ENCODE assay signal across 8 cellular contexts in the genomic region with DNA sequence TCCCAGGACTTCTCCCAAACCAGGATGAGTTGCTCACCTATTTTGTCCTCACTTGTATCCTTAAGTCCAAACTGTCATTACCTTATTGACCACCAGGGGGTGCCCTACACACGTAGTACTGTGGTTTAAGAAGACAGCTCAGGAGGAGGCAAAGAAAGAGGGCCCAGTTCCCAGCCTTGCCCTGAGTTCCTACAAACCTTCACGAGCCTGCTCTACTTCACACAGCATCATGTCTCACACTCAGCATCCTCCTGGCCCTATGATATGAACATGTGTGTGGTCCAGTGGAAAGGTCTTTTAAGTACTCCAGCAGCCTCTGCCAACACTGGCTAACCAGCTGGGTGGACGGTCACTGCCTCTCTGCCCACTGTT. TPM values are rescaled to one million over a fixed set of nuclear protein-coding genes. Genes with fewer than 3 reads are reported as not detected.
A peak's percentile ranks its signal among the peaks of the same experiment; 100 is the strongest.
DNase-seq lines count a peak whose midpoint lies in the region; ATAC-seq and TF ChIP-seq lines count a peak whose summit lies in the region.

No MANE protein-coding gene starts in this region.

- H3K79me2 ChIP-seq in osteoblast (ENCODE audit: insufficient read depth, low read length) = peaks cover 28% of the 10 kb centered on the region

- H3K27ac ChIP-seq in foreskin keratinocyte = no peak overlapping the region
- H3K27ac ChIP-seq in osteoblast (ENCODE audit: low read depth, low read length) = no peak overlapping the region
- peak overlapping the region in 1 of 2 donors; percentile 35 for H3K27ac ChIP-seq in tibial artery

- in situ Hi-C loops in SK-MEL-5 (cut with HindIII; ENCODE audit: low pct_unique_long_range_greater_than_20kb, low sequenced_read_pairs) = no loop called here

- H3K4me2 ChIP-seq in osteoblast (ENCODE audit: insufficient read depth, low read length) = no peak overlapping the region

- H3K36me3 ChIP-seq in osteoblast (ENCODE audit: insufficient read depth, low read length) (no peaks in the 10 kb centered on the region), tibial artery (no peaks in the 10 kb centered on the region)

- peak overlapping the region; percentile 86 for H2AFZ ChIP-seq in osteoblast (ENCODE audit: low read length)

- H3K27me3 ChIP-seq in foreskin keratinocyte = no peaks in the 10 kb centered on the region
- H3K27me3 ChIP-seq in osteoblast (ENCODE audit: insufficient read depth, low read length) = no peaks in the 10 kb centered on the region
- H3K27me3 ChIP-seq in tibial artery = no peaks in the 10 kb centered on the region

- H3K4me3 ChIP-seq in osteoblast (ENCODE audit: insufficient read depth, low read length) (no peak overlapping the region), tibial artery (no peak overlapping the region)

- H3K9me3 ChIP-seq in osteoblast (ENCODE audit: low read depth, low read length) (no peaks in the 10 kb centered on the region), tibial artery (no peaks in the 10 kb centered on the region)

- no peaks in the 10 kb centered on the region for H3K4me1 ChIP-seq in foreskin keratinocyte
- H3K4me1 ChIP-seq in osteoblast (ENCODE audit: insufficient read depth, low read length) = peaks cover 13% of the 10 kb centered on the region
- peaks cover 5 to 24% (median 23%) of the 10 kb centered on the region in 4 donors for H3K4me1 ChIP-seq in tibial artery

- TF ChIP-seq CTCF in foreskin keratinocyte (conservative IDR thresholded peaks at IDR 0.05) = peak; percentile 90
- peak; percentile 86 for TF ChIP-seq CTCF in osteoblast (IDR thresholded peaks at IDR 0.05; ENCODE audit: extremely low read depth, low read depth, low read length)
- TF ChIP-seq CTCF in tibial artery (IDR thresholded peaks at IDR 0.05) = peak; percentile 81 to 90

- intact Hi-C loops in tibial artery (cut with DNase I; ENCODE audit: low total_unique reads) = loop anchor here (5.0 to 10.0 kb wide), 2 partner anchors 35 to 228 kb away; a partner anchor contains a TSS

- DNase-seq in GM03348 (ENCODE audit: low spot score) (peak; percentile 75), NCI-H1092 (lab: John Stamatoyannopoulos, UW) (peak; percentile 81), SK-MEL-5 (ENCODE audit: low read depth, low spot score) (peak; percentile 92), foreskin keratinocyte (peak; percentile 64 to 85), osteoblast (ENCODE audit: insufficient read length, low spot score, missing footprints) (peak; percentile 93), tibial artery (peak; percentile 86 to 98)
- DNase-seq in activated effector memory CD4-positive, alpha-beta T cell treated with anti-CD3 and anti-CD28 coated beads, Interleukin-2, amount 50 U/mL, for 16 hours = peak; percentile 91

- ATAC-seq in foreskin keratinocyte = peak; percentile 61
- ATAC-seq in GM18520 (IDR thresholded peaks at IDR 0.05; ENCODE audit: unreplicated experiment) = no peak

- H4K20me1 ChIP-seq in osteoblast (ENCODE audit: insufficient read depth, low read length) = peaks cover 7% of the 10 kb centered on the region

RNA-seq across cellular contexts. Expression of a gene that starts 8.1 kb away (rescaled TPM):
- total RNA-seq in SK-MEL-5 (2014; rRNA removed; shearing (Covaris generic)) = 1.7 and 1.8 TPM in 2 replicates
- 1.5 and 1.7 TPM in 2 replicates for polyA plus RNA-seq in SK-MEL-5 (2015; cell fraction: cytosol; rRNA removed)
- polyA plus RNA-seq in SK-MEL-5 (2015; cell fraction: nucleus; rRNA removed) = 1.0 and 3.2 TPM in 2 replicates
- 3.3 and 3.9 TPM in 2 replicates for total RNA-seq in foreskin keratinocyte
- 4.1 and 4.7 TPM in 2 replicates for polyA plus RNA-seq in foreskin keratinocyte
- total RNA-seq in osteoblast = 6.5 and 8.7 TPM in 2 replicates

RNA-seq across cellular contexts. Expression of a gene that starts 8.4 kb away (rescaled TPM):
- 2.8 and 4.0 TPM in 2 replicates for total RNA-seq in SK-MEL-5 (2014; rRNA removed; shearing (Covaris generic))
- polyA plus RNA-seq in SK-MEL-5 (2015; cell fraction: cytosol; rRNA removed) = 7.0 and 9.4 TPM in 2 replicates
- polyA plus RNA-seq in SK-MEL-5 (2015; cell fraction: nucleus; rRNA removed) = 37.4 and 40.0 TPM in 2 replicates
- total RNA-seq in foreskin keratinocyte = 9.8 and 11.2 TPM in 2 replicates
- 20.4 and 23.2 TPM in 2 replicates for polyA plus RNA-seq in foreskin keratinocyte
- total RNA-seq in osteoblast = 6.5 and 8.3 TPM in 2 replicates

RNA-seq across cellular contexts. Expression of a gene that starts 11.0 kb away (rescaled TPM):
- total RNA-seq in SK-MEL-5 (2014; rRNA removed; shearing (Covaris generic)) = 10.6 and 15.3 TPM in 2 replicates
- polyA plus RNA-seq in SK-MEL-5 (2015; cell fraction: cytosol; rRNA removed) = 24.7 and 28.0 TPM in 2 replicates
- polyA plus RNA-seq in SK-MEL-5 (2015; cell fraction: nucleus; rRNA removed) = 10.9 and 16.6 TPM in 2 replicates
- total RNA-seq in foreskin keratinocyte = 21.6 and 22.1 TPM in 2 replicates
- polyA plus RNA-seq in foreskin keratinocyte = 28.0 and 30.5 TPM in 2 replicates
- 25.7 and 28.6 TPM in 2 replicates for total RNA-seq in osteoblast

RNA-seq across cellular contexts. Expression of a gene that starts 15.6 kb away (rescaled TPM):
- 8.3 and 10.1 TPM in 2 replicates for total RNA-seq in SK-MEL-5 (2014; rRNA removed; shearing (Covaris generic))
- 32.1 and 32.4 TPM in 2 replicates for polyA plus RNA-seq in SK-MEL-5 (2015; cell fraction: cytosol; rRNA removed)
- polyA plus RNA-seq in SK-MEL-5 (2015; cell fraction: nucleus; rRNA removed) = 25.7 and 27.5 TPM in 2 replicates
- total RNA-seq in foreskin keratinocyte (4.7 and 6.1 TPM in 2 replicates), osteoblast (10.5 and 13.3 TPM in 2 replicates)
- 7.9 and 9.3 TPM in 2 replicates for polyA plus RNA-seq in foreskin keratinocyte

RNA-seq across cellular contexts. Expression of a gene that starts 22.4 kb away (rescaled TPM):
- 131 and 139 TPM in 2 replicates for total RNA-seq in SK-MEL-5 (2014; rRNA removed; shearing (Covaris generic))
- 235 and 249 TPM in 2 replicates for polyA plus RNA-seq in SK-MEL-5 (2015; cell fraction: cytosol; rRNA removed)
- polyA plus RNA-seq in SK-MEL-5 (2015; cell fraction: nucleus; rRNA removed) = 224 and 251 TPM in 2 replicates
- total RNA-seq in foreskin keratinocyte = 166 and 198 TPM in 2 replicates
- polyA plus RNA-seq in foreskin keratinocyte = 158 and 176 TPM in 2 replicates
- 64.5 and 70.2 TPM in 2 replicates for total RNA-seq in osteoblast
